Comparison of ENCODE assay signal across 8 cellular contexts in genomic region chr9:100598641-100599145, GRCh38. TPM values are rescaled to one million over a fixed set of nuclear protein-coding genes. Genes with fewer than 3 reads are reported as not detected.
DNase-seq lines count a peak whose midpoint lies in the region; ATAC-seq and TF ChIP-seq lines count a peak whose summit lies in the region.

No MANE protein-coding gene starts in this region.

- DNase-seq in NCI-H69 (lab: John Stamatoyannopoulos, UW) (peak; percentile 98), mesenchymal stem cell (peak; percentile 75)
- DNase-seq in activated CD8-positive, alpha-beta memory T cell treated with anti-CD3 and anti-CD28 coated beads for 1 hour (ENCODE audit: extremely low read depth in 1 of 2, low read depth in 1 of 2): peak; percentile 45 to 63
- DNase-seq in effector memory CD8-positive, alpha-beta T cell: peak; percentile 66 to 74 (median 70)
- DNase-seq in stimulated activated CD8-positive, alpha-beta memory T cell treated with anti-CD3 and anti-CD28 coated beads, Interleukin-12 subunit alpha, Interleukin-12 subunit beta, amount 100 ng/mL, for 4 hours (ENCODE audit: low read depth): peak; percentile 68

- no peak overlapping the region for H3K4ac ChIP-seq in mesenchymal stem cell (ENCODE audit: low read depth in 1 of 2, low read length in 2 of 2)

- H3K4me3 Mint-ChIP-seq in effector memory CD8-positive, alpha-beta T cell: peak overlapping the region; percentile 59 to 76

- under 1% methylated on average over 34 of the region's 41 CpGs for WGBS in mesenchymal stem cell

- H3K27ac ChIP-seq in C4-2B: peak overlapping the region; percentile 43
- H3K27ac ChIP-seq in mesenchymal stem cell (ENCODE audit: low read length, poor library complexity, severe bottlenecking): no peak overlapping the region

- H2BK12ac ChIP-seq in mesenchymal stem cell (ENCODE audit: low read length in 2 of 2): no peak overlapping the region

- no peak overlapping the region for H2BK5ac ChIP-seq in mesenchymal stem cell (ENCODE audit: low read depth, low read length, poor library complexity, severe bottlenecking)

- H3K18ac ChIP-seq in mesenchymal stem cell (ENCODE audit: low read depth in 1 of 2, low read length in 2 of 2): peak overlapping the region; percentile 40 to 61

- H3K9me3 ChIP-seq in mesenchymal stem cell (ENCODE audit: control insufficient read depth, low read length): no peaks in the 10 kb centered on the region

- H3K23ac ChIP-seq in mesenchymal stem cell (ENCODE audit: low read length in 2 of 2): no peak overlapping the region

- peaks cover 0 to 9% of the 10 kb centered on the region in 2 experiments for H3K27me3 ChIP-seq in mesenchymal stem cell (ENCODE audit: control insufficient read depth in 1 of 2, insufficient read depth in 1 of 2, low read length in 2 of 2)

- TF ChIP-seq CTCF in C4-2B (conservative IDR thresholded peaks at IDR 0.05): no peak

- H2AK5ac ChIP-seq in mesenchymal stem cell (ENCODE audit: low read length, severe bottlenecking): no peak overlapping the region

- H3K27me3 Mint-ChIP-seq in effector memory CD8-positive, alpha-beta T cell: no peaks in the 10 kb centered on the region

- no peak overlapping the region for H2BK120ac ChIP-seq in mesenchymal stem cell (ENCODE audit: low read depth, low read length)

- no peaks in the 10 kb centered on the region for H3K36me3 Mint-ChIP-seq in effector memory CD8-positive, alpha-beta T cell (ENCODE audit: insufficient read depth)

- peaks cover 3% of the 10 kb centered on the region for H3K4me1 ChIP-seq in mesenchymal stem cell (ENCODE audit: control insufficient read depth, insufficient read depth, low read depth, low read length)

- H3K4me3 ChIP-seq in mesenchymal stem cell (ENCODE audit: insufficient read depth in 1 of 2, low read depth in 1 of 2, low read length in 2 of 2): peak overlapping the region; percentile 57 to 79

- no peaks in the 10 kb centered on the region for H3K36me3 ChIP-seq in mesenchymal stem cell (ENCODE audit: control insufficient read depth in 1 of 2, insufficient read depth in 2 of 2, low read depth in 1 of 2, low read length in 2 of 2)

- H4K91ac ChIP-seq in mesenchymal stem cell (ENCODE audit: low read length): no peak overlapping the region

- H3K4me2 ChIP-seq in mesenchymal stem cell (ENCODE audit: low read length, poor library complexity, severe bottlenecking): peak overlapping the region; percentile 85

- no peak overlapping the region for H3K14ac ChIP-seq in mesenchymal stem cell (ENCODE audit: low read length in 2 of 2)

- no peaks in the 10 kb centered on the region for H3K9me3 Mint-ChIP-seq in effector memory CD8-positive, alpha-beta T cell

- peak; percentile 77 for ATAC-seq in GM19351 (IDR thresholded peaks at IDR 0.05; ENCODE audit: unreplicated experiment)
- ATAC-seq in HG03460 (IDR thresholded peaks at IDR 0.05; ENCODE audit: unreplicated experiment): peak; percentile 82
- peak; percentile 80 for ATAC-seq in effector memory CD8-positive, alpha-beta T cell (replicated peaks)

- peak overlapping the region; percentile 7 to 69 for H3K27ac Mint-ChIP-seq in effector memory CD8-positive, alpha-beta T cell

- peak overlapping the region; percentile 85 for H3K9ac ChIP-seq in mesenchymal stem cell (ENCODE audit: low read length)

- H3K79me1 ChIP-seq in mesenchymal stem cell (replicated peaks; ENCODE audit: low read length, poor library complexity, severe bottlenecking): no peaks in the 10 kb centered on the region

- peak overlapping the region; percentile 39 for H2BK15ac ChIP-seq in mesenchymal stem cell (ENCODE audit: low read depth, poor library complexity, severe bottlenecking)

- H3K4me1 Mint-ChIP-seq in effector memory CD8-positive, alpha-beta T cell (ENCODE audit: low read depth in 2 of 2): peaks cover 13 to 18% of the 10 kb centered on the region in 2 donors

- no peak overlapping the region for H2AFZ ChIP-seq in mesenchymal stem cell (ENCODE audit: low read depth, low read length)

- peak overlapping the region; percentile 16 for H4K8ac ChIP-seq in mesenchymal stem cell (ENCODE audit: low read length)

RNA-seq across cellular contexts. Expression of gene CAVIN4, which starts 20.8 kb away (rescaled TPM):
- 0.39 TPM for polyA plus RNA-seq in mesenchymal stem cell (2013, experiment 1 of 2)
- polyA plus RNA-seq in mesenchymal stem cell (2013, experiment 2 of 2): 0.32 TPM
